Comparison of ENCODE assay signal across 17 cellular contexts in the genomic region with DNA sequence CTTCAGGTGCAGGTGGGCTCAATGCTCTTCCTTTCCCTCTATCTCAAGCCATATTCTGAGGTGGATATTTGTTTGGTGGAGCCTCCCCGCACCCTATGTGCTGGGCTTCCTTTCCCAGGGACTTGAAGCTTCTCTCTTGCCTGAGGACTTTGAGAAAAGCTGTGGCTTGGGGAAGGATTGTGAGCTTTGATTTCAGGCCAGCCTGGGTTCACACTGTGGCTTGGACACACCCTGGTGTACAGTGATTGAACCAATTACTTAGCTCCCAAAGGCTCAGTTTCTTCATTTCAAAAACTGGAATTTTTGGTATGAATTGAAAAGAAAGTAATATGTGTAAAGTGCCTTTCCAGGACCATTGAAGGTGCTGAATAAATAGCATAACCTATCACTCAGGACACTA.
DNase-seq lines count a peak whose midpoint lies in the region; ATAC-seq, FAIRE-seq and TF ChIP-seq lines count a peak whose summit lies in the region.
"Had no signal": no experiment of that assay in that cellular context is flagged by ENCODE, and none has a peak within 500 bp of the region (broad histone marks: within the 10 kb centered on the region; RNA-seq: fewer than 3 reads in every experiment).

No MANE protein-coding gene starts in this region.

- H3K4me3 ChIP-seq in AG10803 (ENCODE audit: low read length) (no peak overlapping the region), H1 (ENCODE audit: extremely low read depth in 1 of 4, insufficient read depth in 2 of 4, low read depth in 3 of 4, low read length in 4 of 4) (no peak overlapping the region)
- H3K4me3 ChIP-seq: A549, HAP-1 had no signal

- H4K8ac ChIP-seq in H1 (ENCODE audit: extremely low read depth, insufficient read depth, low read length): peak overlapping the region; percentile 38; the same call in 1 of the 2 replicates

- no peak overlapping the region for H3K4me2 ChIP-seq in H1 (ENCODE audit: insufficient read depth in 1 of 2, low read depth in 2 of 2, low read length in 2 of 2)
- H3K4me2 ChIP-seq: A549 had no signal

- no peaks in the 10 kb centered on the region for H3K27me3 ChIP-seq in H1 (replicated peaks in 1 of 4; ENCODE audit: control insufficient read depth in 3 of 4, extremely low read depth in 1 of 4, insufficient read depth in 3 of 4, low read length in 3 of 4)

- no peak overlapping the region for H3K27ac ChIP-seq in H1 (ENCODE audit: low read depth, low read length)
- H3K27ac ChIP-seq: 22Rv1, A549, C4-2B had no signal

- no peak overlapping the region for H2BK20ac ChIP-seq in H1 (ENCODE audit: low read length)

- no peak overlapping the region for H2AK5ac ChIP-seq in H1 (ENCODE audit: low read depth, low read length)

- H4K5ac ChIP-seq in H1 (ENCODE audit: insufficient read length, low read depth, low read length): no peak overlapping the region

- DNase-seq in AG10803 (ENCODE audit: low read depth): no peak
- peak; percentile 19 for DNase-seq in GM03348 (ENCODE audit: low spot score)
- no peak for DNase-seq in H1 (ENCODE audit: low read depth in 1 of 2, low spot score in 2 of 2)
- no peak for DNase-seq in sciatic nerve (ENCODE audit: low spot score)
- no peak for DNase-seq in SW480 (ENCODE audit: low spot score)
- DNase-seq in activated T-cell treated with anti-CD3 and anti-CD28 coated beads, Interleukin-2, amount 50 U/mL, for 1 hour: no peak
- DNase-seq: Caco-2; CD4-positive, alpha-beta T cell had no signal

- H3K36me3 ChIP-seq in H1 (ENCODE audit: control insufficient read depth in 2 of 4, insufficient read depth in 4 of 4, low read length in 3 of 4): no peaks in the 10 kb centered on the region
- H3K36me3 ChIP-seq: HAP-1 had no signal

- no peaks in the 10 kb centered on the region for H3K4me1 ChIP-seq in H1 (replicated peaks in 1 of 4; ENCODE audit: control insufficient read depth in 3 of 4, insufficient read depth in 4 of 4, low read length in 3 of 4)
- H3K4me1 ChIP-seq: A549, Caco-2, HAP-1 had no signal

- H2BK12ac ChIP-seq in H1 (ENCODE audit: low read depth, low read length): no peak overlapping the region

- H3K79me2 ChIP-seq in H1 (ENCODE audit: control insufficient read depth in 1 of 2, insufficient read depth in 2 of 2, low read length in 2 of 2): no peaks in the 10 kb centered on the region

- no peak overlapping the region for H2BK15ac ChIP-seq in H1 (ENCODE audit: low read length)

- H3K4ac ChIP-seq in H1 (replicated peaks; ENCODE audit: insufficient read length, low read depth, low read length): no peak overlapping the region

- no peak for TF ChIP-seq RAD21 in H1 (IDR thresholded peaks at IDR 0.05 in 1 of 2, conservative IDR thresholded peaks at IDR 0.05 in 1 of 2; ENCODE audit: low read depth in 2 of 2, low read length in 2 of 2)

- TF ChIP-seq EP300 in H1 (IDR thresholded peaks at IDR 0.05; ENCODE audit: borderline replicate concordance in 1 of 2, low read depth in 2 of 2, low read length in 2 of 2): no peak

- no peak overlapping the region for H3K9ac ChIP-seq in H1 (replicated peaks in 1 of 4; ENCODE audit: extremely low read depth in 1 of 4, low read depth in 3 of 4, low read length in 3 of 4)

- H4K20me1 ChIP-seq in H1 (replicated peaks in 1 of 2; ENCODE audit: control insufficient read depth in 1 of 2, insufficient read depth in 2 of 2, low read length in 2 of 2): no peaks in the 10 kb centered on the region

- no peak overlapping the region for H2BK120ac ChIP-seq in H1 (replicated peaks; ENCODE audit: low read depth, low read length)

- H3K23ac ChIP-seq in H1 (ENCODE audit: insufficient read length): no peak overlapping the region

- TF ChIP-seq CTCF in AG10803 (conservative IDR thresholded peaks at IDR 0.05; ENCODE audit: low read length) (0 out of 2 replicates have a peak, but pooled peaks have one; percentile 3), H1 (IDR thresholded peaks at IDR 0.05; ENCODE audit: control extremely low read depth in 1 of 3, insufficient read depth in 1 of 3, low read depth in 1 of 3, low read length in 3 of 3) (no peak)

- CTCF ChIA-PET in H1 (lab: Charles Lee; ENCODE audit: partially characterized antibody): interaction anchor here (0.7 kb wide), 1 partner anchor 519 kb away, joined by 4 read pairs; no protein-coding TSS in a partner anchor

- H3K79me1 ChIP-seq in H1 (ENCODE audit: low read depth, low read length): no peaks in the 10 kb centered on the region

- intact Hi-C loops in sciatic nerve (cut with DNase I): no loop called here

- H3K9me3 ChIP-seq in H1 (ENCODE audit: insufficient read depth in 2 of 2, low read depth in 1 of 2, low read length in 1 of 2): no peaks in the 10 kb centered on the region
- H3K9me3 ChIP-seq: A549, Caco-2, HAP-1 had no signal

- H3K23me2 ChIP-seq in H1 (ENCODE audit: low read depth, low read length): no peaks in the 10 kb centered on the region

- H3K14ac ChIP-seq in H1 (ENCODE audit: insufficient read length): no peak overlapping the region

- no peak overlapping the region for H4K91ac ChIP-seq in H1 (replicated peaks; ENCODE audit: insufficient read length, low read length)

- H3K18ac ChIP-seq in H1 (ENCODE audit: extremely low read depth, low read length): no peak overlapping the region

- peak; percentile 69 for ATAC-seq in sciatic nerve
- ATAC-seq in HG02642 (IDR thresholded peaks at IDR 0.05; ENCODE audit: poor library complexity, unreplicated experiment): no peak
- ATAC-seq: A549 had no signal

- no peak for FAIRE-seq in H1 (lab: Jason Lieb, UNC)
- FAIRE-seq: A549, D721Med, G401.6, GM12892, GM18507 had no signal

- TF ChIP-seq POLR2A in H1 (IDR thresholded peaks at IDR 0.05; ENCODE audit: control extremely low read depth in 1 of 2, low read depth in 2 of 2, low read length in 2 of 2): no peak

- H3K56ac ChIP-seq in H1 (replicated peaks; ENCODE audit: insufficient read length, low read depth, low read length): no peak overlapping the region

- H2AFZ ChIP-seq in H1 (ENCODE audit: low read length): no peak overlapping the region

- WGBS in H1 (ENCODE audit: extremely low coverage in 1 of 2, insufficient coverage in 1 of 2, insufficient read length in 1 of 2, insufficient replicate concordance in 2 of 2, low coverage in 1 of 2, low lambda C conversion rate in 2 of 2, missing lambda C conversion rate in 1 of 2), 2 experiments: 100% methylated on average over 1 of the region's 1 CpG; no CpG with 5 or more reads in 1 of the 2 experiments

- POLR2A ChIA-PET in H1 (lab: Charles Lee; ENCODE audit: partially characterized antibody): no interaction called here

- H2BK5ac ChIP-seq in H1 (ENCODE audit: low read depth, low read length): no peak overlapping the region

TF ChIP-seq in H1, 55 proteins besides CTCF, POLR2A, EP300 and RAD21:
- TF ChIP-seq E2F6 (IDR thresholded peaks at IDR 0.05) (no peak), BRCA1 (IDR thresholded peaks at IDR 0.05; ENCODE audit: low read depth, low read length) (no peak), RFX5 (IDR thresholded peaks at IDR 0.05; ENCODE audit: borderline replicate concordance, low read depth, low read length) (no peak), FOSL1 (IDR thresholded peaks at IDR 0.05; ENCODE audit: insufficient read depth, low read depth, low read length) (no peak), SP1 (IDR thresholded peaks at IDR 0.05; ENCODE audit: low read depth, low read length) (no peak), POU5F1 (IDR thresholded peaks at IDR 0.05; ENCODE audit: low read depth, low read length) (no peak), MAX (IDR thresholded peaks at IDR 0.05) (no peak), SIX5 (IDR thresholded peaks at IDR 0.05; ENCODE audit: low read depth, low read length) (no peak), NANOG (IDR thresholded peaks at IDR 0.05; ENCODE audit: insufficient read depth, low read depth, low read length, poor library complexity, severe bottlenecking) (no peak)
TF ChIP-seq in H1: peak in this region for 0.
